Comparison of ENCODE assay signal across 1 cellular context in the genomic region with DNA sequence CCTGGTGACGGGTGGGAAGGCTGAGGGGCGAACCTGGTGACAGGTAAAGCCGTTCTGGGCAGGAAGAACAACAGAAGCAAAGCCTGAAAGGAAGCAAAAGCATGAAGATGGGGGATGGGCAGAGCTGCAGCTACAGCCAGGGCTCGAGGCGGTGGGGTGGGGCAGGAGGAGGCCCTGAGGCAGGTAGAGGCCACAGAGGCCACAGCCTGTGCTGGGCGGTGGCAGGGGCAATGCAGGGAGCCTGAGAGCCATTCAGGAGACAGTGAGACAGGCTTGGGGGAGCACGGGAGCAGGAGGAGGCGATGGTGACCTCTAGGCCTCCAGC.
TF ChIP-seq lines count a peak whose summit lies in the region.

No MANE protein-coding gene starts in this region.

TF ChIP-seq in GM23338, 12 proteins besides CTCF, POLR2A, EP300 and RAD21:
- TF ChIP-seq, protein P1, sequence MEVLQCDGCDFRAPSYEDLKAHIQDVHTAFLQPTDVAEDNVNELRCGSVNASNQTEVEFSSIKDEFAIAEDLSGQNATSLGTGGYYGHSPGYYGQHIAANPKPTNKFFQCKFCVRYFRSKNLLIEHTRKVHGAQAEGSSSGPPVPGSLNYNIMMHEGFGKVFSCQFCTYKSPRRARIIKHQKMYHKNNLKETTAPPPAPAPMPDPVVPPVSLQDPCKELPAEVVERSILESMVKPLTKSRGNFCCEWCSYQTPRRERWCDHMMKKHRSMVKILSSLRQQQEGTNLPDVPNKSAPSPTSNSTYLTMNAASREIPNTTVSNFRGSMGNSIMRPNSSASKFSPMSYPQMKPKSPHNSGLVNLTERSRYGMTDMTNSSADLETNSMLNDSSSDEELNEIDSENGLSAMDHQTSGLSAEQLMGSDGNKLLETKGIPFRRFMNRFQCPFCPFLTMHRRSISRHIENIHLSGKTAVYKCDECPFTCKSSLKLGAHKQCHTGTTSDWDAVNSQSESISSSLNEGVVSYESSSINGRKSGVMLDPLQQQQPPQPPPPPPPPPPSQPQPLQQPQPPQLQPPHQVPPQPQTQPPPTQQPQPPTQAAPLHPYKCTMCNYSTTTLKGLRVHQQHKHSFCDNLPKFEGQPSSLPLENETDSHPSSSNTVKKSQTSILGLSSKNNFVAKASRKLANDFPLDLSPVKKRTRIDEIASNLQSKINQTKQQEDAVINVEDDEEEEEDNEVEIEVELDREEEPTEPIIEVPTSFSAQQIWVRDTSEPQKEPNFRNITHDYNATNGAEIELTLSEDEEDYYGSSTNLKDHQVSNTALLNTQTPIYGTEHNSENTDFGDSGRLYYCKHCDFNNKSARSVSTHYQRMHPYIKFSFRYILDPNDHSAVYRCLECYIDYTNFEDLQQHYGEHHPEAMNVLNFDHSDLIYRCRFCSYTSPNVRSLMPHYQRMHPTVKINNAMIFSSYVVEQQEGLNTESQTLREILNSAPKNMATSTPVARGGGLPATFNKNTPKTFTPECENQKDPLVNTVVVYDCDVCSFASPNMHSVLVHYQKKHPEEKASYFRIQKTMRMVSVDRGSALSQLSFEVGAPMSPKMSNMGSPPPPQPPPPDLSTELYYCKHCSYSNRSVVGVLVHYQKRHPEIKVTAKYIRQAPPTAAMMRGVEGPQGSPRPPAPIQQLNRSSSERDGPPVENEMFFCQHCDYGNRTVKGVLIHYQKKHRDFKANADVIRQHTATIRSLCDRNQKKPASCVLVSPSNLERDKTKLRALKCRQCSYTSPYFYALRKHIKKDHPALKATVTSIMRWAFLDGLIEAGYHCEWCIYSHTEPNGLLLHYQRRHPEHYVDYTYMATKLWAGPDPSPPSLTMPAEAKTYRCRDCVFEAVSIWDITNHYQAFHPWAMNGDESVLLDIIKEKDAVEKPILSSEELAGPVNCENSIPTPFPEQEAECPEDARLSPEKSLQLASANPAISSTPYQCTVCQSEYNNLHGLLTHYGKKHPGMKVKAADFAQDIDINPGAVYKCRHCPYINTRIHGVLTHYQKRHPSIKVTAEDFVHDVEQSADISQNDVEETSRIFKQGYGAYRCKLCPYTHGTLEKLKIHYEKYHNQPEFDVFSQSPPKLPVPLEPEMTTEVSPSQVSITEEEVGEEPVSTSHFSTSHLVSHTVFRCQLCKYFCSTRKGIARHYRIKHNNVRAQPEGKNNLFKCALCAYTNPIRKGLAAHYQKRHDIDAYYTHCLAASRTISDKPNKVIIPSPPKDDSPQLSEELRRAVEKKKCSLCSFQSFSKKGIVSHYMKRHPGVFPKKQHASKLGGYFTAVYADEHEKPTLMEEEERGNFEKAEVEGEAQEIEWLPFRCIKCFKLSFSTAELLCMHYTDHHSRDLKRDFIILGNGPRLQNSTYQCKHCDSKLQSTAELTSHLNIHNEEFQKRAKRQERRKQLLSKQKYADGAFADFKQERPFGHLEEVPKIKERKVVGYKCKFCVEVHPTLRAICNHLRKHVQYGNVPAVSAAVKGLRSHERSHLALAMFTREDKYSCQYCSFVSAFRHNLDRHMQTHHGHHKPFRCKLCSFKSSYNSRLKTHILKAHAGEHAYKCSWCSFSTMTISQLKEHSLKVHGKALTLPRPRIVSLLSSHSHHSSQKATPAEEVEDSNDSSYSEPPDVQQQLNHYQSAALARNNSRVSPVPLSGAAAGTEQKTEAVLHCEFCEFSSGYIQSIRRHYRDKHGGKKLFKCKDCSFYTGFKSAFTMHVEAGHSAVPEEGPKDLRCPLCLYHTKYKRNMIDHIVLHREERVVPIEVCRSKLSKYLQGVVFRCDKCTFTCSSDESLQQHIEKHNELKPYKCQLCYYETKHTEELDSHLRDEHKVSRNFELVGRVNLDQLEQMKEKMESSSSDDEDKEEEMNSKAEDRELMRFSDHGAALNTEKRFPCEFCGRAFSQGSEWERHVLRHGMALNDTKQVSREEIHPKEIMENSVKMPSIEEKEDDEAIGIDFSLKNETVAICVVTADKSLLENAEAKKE (CRISPR knock-in tag; IDR thresholded peaks at IDR 0.05): no peak
- TF ChIP-seq, protein P2, sequence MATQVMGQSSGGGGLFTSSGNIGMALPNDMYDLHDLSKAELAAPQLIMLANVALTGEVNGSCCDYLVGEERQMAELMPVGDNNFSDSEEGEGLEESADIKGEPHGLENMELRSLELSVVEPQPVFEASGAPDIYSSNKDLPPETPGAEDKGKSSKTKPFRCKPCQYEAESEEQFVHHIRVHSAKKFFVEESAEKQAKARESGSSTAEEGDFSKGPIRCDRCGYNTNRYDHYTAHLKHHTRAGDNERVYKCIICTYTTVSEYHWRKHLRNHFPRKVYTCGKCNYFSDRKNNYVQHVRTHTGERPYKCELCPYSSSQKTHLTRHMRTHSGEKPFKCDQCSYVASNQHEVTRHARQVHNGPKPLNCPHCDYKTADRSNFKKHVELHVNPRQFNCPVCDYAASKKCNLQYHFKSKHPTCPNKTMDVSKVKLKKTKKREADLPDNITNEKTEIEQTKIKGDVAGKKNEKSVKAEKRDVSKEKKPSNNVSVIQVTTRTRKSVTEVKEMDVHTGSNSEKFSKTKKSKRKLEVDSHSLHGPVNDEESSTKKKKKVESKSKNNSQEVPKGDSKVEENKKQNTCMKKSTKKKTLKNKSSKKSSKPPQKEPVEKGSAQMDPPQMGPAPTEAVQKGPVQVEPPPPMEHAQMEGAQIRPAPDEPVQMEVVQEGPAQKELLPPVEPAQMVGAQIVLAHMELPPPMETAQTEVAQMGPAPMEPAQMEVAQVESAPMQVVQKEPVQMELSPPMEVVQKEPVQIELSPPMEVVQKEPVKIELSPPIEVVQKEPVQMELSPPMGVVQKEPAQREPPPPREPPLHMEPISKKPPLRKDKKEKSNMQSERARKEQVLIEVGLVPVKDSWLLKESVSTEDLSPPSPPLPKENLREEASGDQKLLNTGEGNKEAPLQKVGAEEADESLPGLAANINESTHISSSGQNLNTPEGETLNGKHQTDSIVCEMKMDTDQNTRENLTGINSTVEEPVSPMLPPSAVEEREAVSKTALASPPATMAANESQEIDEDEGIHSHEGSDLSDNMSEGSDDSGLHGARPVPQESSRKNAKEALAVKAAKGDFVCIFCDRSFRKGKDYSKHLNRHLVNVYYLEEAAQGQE (IDR thresholded peaks at IDR 0.05; ENCODE audit: unreplicated experiment): no peak
